13 cellular contexts compared by ENCODE assay signal in the genomic region with DNA sequence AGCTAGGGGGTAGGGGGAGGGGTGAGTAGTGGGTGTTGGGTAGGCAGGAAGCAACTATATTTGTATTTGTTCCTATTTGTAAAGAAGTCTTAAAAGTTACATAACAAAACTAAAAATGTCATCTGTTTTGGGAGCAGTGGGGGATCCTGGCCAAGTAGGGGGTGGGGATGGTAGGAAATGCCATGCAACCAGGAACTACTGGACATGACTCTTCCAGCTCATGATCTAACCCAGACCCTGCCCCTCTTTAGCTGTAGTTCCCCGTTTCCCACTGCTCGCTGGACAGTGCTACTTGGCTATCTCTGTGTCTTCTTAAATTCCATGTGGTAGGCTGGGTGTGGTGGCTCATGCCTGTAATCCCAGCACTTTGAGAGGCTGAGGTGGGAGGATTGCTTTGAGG. TPM values are rescaled to one million over a fixed set of nuclear protein-coding genes. Genes with fewer than 3 reads are reported as not detected.
DNase-seq lines count a peak whose midpoint lies in the region; ATAC-seq lines count a peak whose summit lies in the region.
"Had no signal": no experiment of that assay in that cellular context is flagged by ENCODE, and none has a peak within 500 bp of the region (broad histone marks: within the 10 kb centered on the region; RNA-seq: fewer than 3 reads in every experiment).

No MANE protein-coding gene starts in this region.

- peak overlapping the region; percentile 100 for H3K4me3 Mint-ChIP-seq in T-helper 17 cell
- H3K4me3 Mint-ChIP-seq in effector memory CD8-positive, alpha-beta T cell, result peak overlapping the region; percentile 79 to 85
- H3K4me3 Mint-ChIP-seq in stimulated activated naive CD8-positive, alpha-beta T cell treated with anti-CD3 and anti-CD28 coated beads, Interleukin-15, amount 100 ng/mL, for 72 hours, result peak overlapping the region; percentile 84 to 95

- ATAC-seq in T-helper 17 cell, result no peak
- ATAC-seq in effector memory CD8-positive, alpha-beta T cell (replicated peaks), result no peak
- no peak for ATAC-seq in stimulated activated naive CD8-positive, alpha-beta T cell treated with anti-CD3 and anti-CD28 coated beads, Interleukin-15, amount 100 ng/mL, for 72 hours
- ATAC-seq in HG03342 (IDR thresholded peaks at IDR 0.05; ENCODE audit: unreplicated experiment), result no peak

- H3K9me3 ChIP-seq in T-helper 17 cell (ENCODE audit: control insufficient read depth, low read length, poor library complexity, severe bottlenecking), result no peaks in the 10 kb centered on the region

- no peaks in the 10 kb centered on the region for H3K9me3 Mint-ChIP-seq in effector memory CD8-positive, alpha-beta T cell
- no peaks in the 10 kb centered on the region for H3K9me3 Mint-ChIP-seq in stimulated activated naive CD8-positive, alpha-beta T cell treated with anti-CD3 and anti-CD28 coated beads, Interleukin-15, amount 100 ng/mL, for 72 hours

- no peaks in the 10 kb centered on the region for H3K27me3 Mint-ChIP-seq in T-helper 17 cell
- no peaks in the 10 kb centered on the region for H3K27me3 Mint-ChIP-seq in effector memory CD8-positive, alpha-beta T cell
- H3K27me3 Mint-ChIP-seq in stimulated activated naive CD8-positive, alpha-beta T cell treated with anti-CD3 and anti-CD28 coated beads, Interleukin-15, amount 100 ng/mL, for 72 hours, result no peaks in the 10 kb centered on the region

- peaks cover 56% of the 10 kb centered on the region for H3K4me1 Mint-ChIP-seq in T-helper 17 cell
- peaks cover 43 to 52% of the 10 kb centered on the region in 2 donors for H3K4me1 Mint-ChIP-seq in effector memory CD8-positive, alpha-beta T cell (ENCODE audit: low read depth in 2 of 2)
- H3K4me1 Mint-ChIP-seq in stimulated activated naive CD8-positive, alpha-beta T cell treated with anti-CD3 and anti-CD28 coated beads, Interleukin-15, amount 100 ng/mL, for 72 hours, result peaks cover 59% of the 10 kb centered on the region

- DNase-seq in activated gamma-delta T cell treated with Interleukin-2 at 50 U/mL for 16 hours, result peak; percentile 24
- DNase-seq in activated gamma-delta T cell (lab: John Stamatoyannopoulos, UW), result no peak
- no peak for DNase-seq in T-helper 17 cell
- no peak for DNase-seq in effector memory CD8-positive, alpha-beta T cell
- DNase-seq in stimulated activated naive CD8-positive, alpha-beta T cell treated with anti-CD3 and anti-CD28 coated beads, Interleukin-15, amount 100 ng/mL, for 72 hours, result no peak
- DNase-seq in GM19238 (ENCODE audit: insufficient read length, low spot score), result no peak
- no peak for DNase-seq in NCI-H146 (lab: John Stamatoyannopoulos, UW)
- DNase-seq: AML-193; GF-D8; NCI-H2029; OCI-M1; stimulated activated CD4-positive, alpha-beta T cell treated with anti-CD3 and anti-CD28 coated beads, Interleukin-12 subunit alpha, Interleukin-12 subunit beta, amount 100 ng/mL, for 4 hours had no signal

- peaks cover 13% of the 10 kb centered on the region for H3K36me3 Mint-ChIP-seq in T-helper 17 cell (ENCODE audit: low read depth)
- H3K36me3 Mint-ChIP-seq in effector memory CD8-positive, alpha-beta T cell (ENCODE audit: insufficient read depth), result peaks cover 87% of the 10 kb centered on the region

- H3K27ac Mint-ChIP-seq in T-helper 17 cell, result peak overlapping the region; percentile 99
- H3K27ac Mint-ChIP-seq in effector memory CD8-positive, alpha-beta T cell, result peak overlapping the region; percentile 90 to 93
- H3K27ac Mint-ChIP-seq in stimulated activated naive CD8-positive, alpha-beta T cell treated with anti-CD3 and anti-CD28 coated beads, Interleukin-15, amount 100 ng/mL, for 72 hours, result peak overlapping the region; percentile 16 to 80

RNA-seq across cellular contexts. Expression of a gene that starts 3.2 kb away (rescaled TPM):
- 100 to 1,000 TPM; 164 to 171 TPM for total RNA-seq in T-helper 17 cell

RNA-seq across cellular contexts. Expression of a gene that starts 22.7 kb away (rescaled TPM):
- 10 to 100 TPM; 33.2 to 38.3 TPM for total RNA-seq in T-helper 17 cell

Comparison
In these comparisons a context has a peak if more than half of its experiments do, and no peak if none do; other contexts are left out.
1. H3K27ac Mint-ChIP-seq: peak in every context shown above with its lines; median percentile 99 in T-helper 17 cell; 92 in effector memory CD8-positive, alpha-beta T cell; 48 in stimulated activated naive CD8-positive, alpha-beta T cell treated with anti-CD3 and anti-CD28 coated beads, Interleukin-15, amount 100 ng/mL, for 72 hours.